Comparison of ENCODE assay signal across 24 cellular contexts in the genomic region with DNA sequence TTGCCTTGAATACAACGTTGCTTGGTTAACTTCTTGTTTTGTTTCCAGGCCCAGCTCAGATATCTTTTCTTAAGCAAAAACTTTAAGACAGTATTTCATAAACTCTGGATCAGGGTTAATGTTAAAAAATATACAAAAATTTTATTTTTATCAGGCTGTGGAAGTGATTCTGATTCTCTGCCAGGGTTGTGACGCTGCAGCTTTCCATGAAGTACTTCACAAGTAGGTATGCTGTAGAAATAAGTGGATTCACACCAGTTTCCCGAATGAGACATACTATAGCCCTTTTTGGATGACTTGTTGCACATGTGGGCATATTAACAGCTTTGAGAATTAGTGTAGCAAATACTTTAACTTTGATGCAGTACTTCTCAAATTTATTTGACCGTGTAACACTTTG.
DNase-seq lines count a peak whose midpoint lies in the region; ATAC-seq, FAIRE-seq and TF ChIP-seq lines count a peak whose summit lies in the region.
"Had no signal": no experiment of that assay in that cellular context is flagged by ENCODE, and none has a peak within 500 bp of the region (broad histone marks: within the 10 kb centered on the region; RNA-seq: fewer than 3 reads in every experiment).

No MANE protein-coding gene starts in this region.

- no peak for TF ChIP-seq POLR2A in thyroid gland (IDR thresholded peaks at IDR 0.05)

- H3K27me3 ChIP-seq in GM23248 (replicated peaks; ENCODE audit: insufficient read depth) (no peaks in the 10 kb centered on the region), left ventricle myocardium inferior (ENCODE audit: low read depth) (no peaks in the 10 kb centered on the region), thyroid gland (no peaks in the 10 kb centered on the region), pancreas (no peaks in the 10 kb centered on the region)
- H3K27me3 ChIP-seq: ascending aorta, foreskin keratinocyte, tibial nerve had no signal

- TF ChIP-seq CTCF in cardiac fibroblast (IDR thresholded peaks at IDR 0.05; ENCODE audit: low read depth, low read length) = no peak
- TF ChIP-seq CTCF in left ventricle myocardium inferior (IDR thresholded peaks at IDR 0.05; ENCODE audit: borderline replicate concordance) = no peak
- TF ChIP-seq CTCF in thyroid gland (IDR thresholded peaks at IDR 0.05) = no peak
- TF ChIP-seq CTCF in pancreas (IDR thresholded peaks at IDR 0.05) = no peak

- H3K4me3 ChIP-seq in GM23248 (no peak overlapping the region), cardiac fibroblast (replicated peaks in 1 of 2; ENCODE audit: low read depth in 2 of 2, low read length in 2 of 2) (no peak overlapping the region), left ventricle myocardium inferior (no peak overlapping the region), thyroid gland (replicated peaks in 1 of 3) (no peak overlapping the region), pancreas (no peak overlapping the region)
- H3K4me3 ChIP-seq: ascending aorta, smooth muscle cell, tibial nerve had no signal

- no peak overlapping the region for H3K4me2 ChIP-seq in GM23248 (ENCODE audit: unreplicated experiment)
- H3K4me2 ChIP-seq: smooth muscle cell had no signal

- WGBS in GM23248 (ENCODE audit: low coverage in 1 of 2, low lambda C conversion rate in 2 of 2, missing lambda C conversion rate in 2 of 2), 2 experiments = 56 to 57% methylated on average over 4 of the region's 4 CpGs
- WGBS in thyroid gland, 2 donors = 46 to 54% methylated on average over 4 of the region's 4 CpGs
- WGBS in pancreas, 2 donors = 75 to 76% methylated on average over 4 of the region's 4 CpGs

- H3K9me3 ChIP-seq in GM23248 (ENCODE audit: low read depth) (no peaks in the 10 kb centered on the region), left ventricle myocardium inferior (replicated peaks) (no peaks in the 10 kb centered on the region), thyroid gland (no peaks in the 10 kb centered on the region), pancreas (no peaks in the 10 kb centered on the region)
- H3K9me3 ChIP-seq: ascending aorta, tibial nerve had no signal

- H2AFZ ChIP-seq in GM23248 = no peak overlapping the region

- in situ Hi-C loops in GM23248 (cut with MboI) = no loop called here

- peaks cover 96% of the 10 kb centered on the region for H3K79me2 ChIP-seq in GM23248 (ENCODE audit: insufficient read depth)

- no peaks in the 10 kb centered on the region; the same call in 1 of the 2 replicates for H3F3A ChIP-seq in GM23248 (ENCODE audit: insufficient read depth)

- no peak for FAIRE-seq in pancreas (lab: Jason Lieb, UNC)
- FAIRE-seq: D721Med, HepG2 had no signal

- H3K36me3 ChIP-seq in GM23248 (ENCODE audit: low read depth) (no peaks in the 10 kb centered on the region), left ventricle myocardium inferior (no peaks in the 10 kb centered on the region), thyroid gland (no peaks in the 10 kb centered on the region), pancreas (no peaks in the 10 kb centered on the region)
- H3K36me3 ChIP-seq: ascending aorta, tibial nerve had no signal

- H4K20me1 ChIP-seq in GM23248 (ENCODE audit: insufficient read depth) = no peaks in the 10 kb centered on the region

- intact Hi-C loops in left ventricle myocardium inferior (cut with micrococcal nuclease) = no loop called here
- intact Hi-C loops in thyroid gland (cut with DNase I) = no loop called here
- intact Hi-C loops in pancreas (cut with DNase I) = no loop called here

- no peak overlapping the region for H3K9ac ChIP-seq in GM23248

- H3K27ac ChIP-seq in GM23248 (peak overlapping the region; percentile 46), left ventricle myocardium inferior (replicated peaks) (peak overlapping the region; percentile 51), thyroid gland (no peak overlapping the region), caudate nucleus (ENCODE audit: low read depth, low read length) (no peak overlapping the region), pancreas (no peak overlapping the region)
- H3K27ac ChIP-seq: ascending aorta, foreskin keratinocyte, tibial nerve, VCaP had no signal

- H3K9me2 ChIP-seq in GM23248 (ENCODE audit: insufficient read depth) = 0 out of 2 replicates have a peak, but pooled peaks cover 3% of the 10 kb centered on the region

- no peak for ATAC-seq in pancreas
- ATAC-seq: foreskin keratinocyte; HepG2; naive thymus-derived CD8-positive, alpha-beta T cell; PC-3 had no signal

- H3K4me1 ChIP-seq in GM23248 (ENCODE audit: insufficient read depth) (peaks cover 18% of the 10 kb centered on the region), left ventricle myocardium inferior (peaks cover 59% of the 10 kb centered on the region), thyroid gland (peaks cover 13 to 21% of the 10 kb centered on the region in 2 donors), pancreas (no peaks in the 10 kb centered on the region)
- H3K4me1 ChIP-seq: foreskin keratinocyte had no signal

- DNase-seq in GM23248 (peak; percentile 58), cardiac fibroblast (ENCODE audit: low read depth in 2 of 2) (peak; percentile 64 to 96), left ventricle myocardium inferior (peak; percentile 29), thyroid gland (peak; percentile 9 to 46), NCI-H2196 treated with DMSO at 0.1 percent for 48 hours (lab: John Stamatoyannopoulos, UW; ENCODE audit: unreplicated experiment) (no peak), caudate nucleus (lab: John Stamatoyannopoulos, UW) (no peak), pancreas (no peak)
- DNase-seq: activated CD4-positive, alpha-beta T cell treated with anti-CD3 and anti-CD28 coated beads for 4 hours; activated CD8-positive, alpha-beta memory T cell treated with anti-CD3 and anti-CD28 coated beads for 24 hours; activated effector memory CD4-positive, alpha-beta T cell treated with Interleukin-2 at 50 U/mL for 16 hours; CD4-positive, CD25-positive, alpha-beta regulatory T cell; foreskin keratinocyte; Kasumi-1; naive thymus-derived CD8-positive, alpha-beta T cell; NCI-H510A; occipital lobe; PC-3; stimulated activated CD4-positive, alpha-beta T cell treated with anti-CD3 and anti-CD28 coated beads, Interleukin-1b, Interleukin-23, amount 100 ng/mL, for 48 hours had no signal

Comparison
In these comparisons a context has a peak if more than half of its experiments do, and no peak if none do; other contexts are left out.
1. DNase-seq: peak in GM23248 (single experiment), cardiac fibroblast (2 of 2), left ventricle myocardium inferior (single experiment) and thyroid gland (2 of 2); none in NCI-H2196 treated with DMSO at 0.1 percent for 48 hours (single experiment), caudate nucleus (0 of 61) and pancreas (0 of 6).
2. H3K27ac ChIP-seq: peak in GM23248 (single experiment) and left ventricle myocardium inferior (single experiment); none in thyroid gland (0 of 3), caudate nucleus (single experiment) and pancreas (0 of 4).